In genomic region chr2:105327690-105328089, GRCh38 we compare ENCODE assay signal across 12 cellular contexts. TPM values are rescaled to one million over a fixed set of nuclear protein-coding genes. Genes with fewer than 3 reads are reported as not detected.
DNase-seq lines count a peak whose midpoint lies in the region; ATAC-seq, FAIRE-seq and TF ChIP-seq lines count a peak whose summit lies in the region.
"Had no signal": no experiment of that assay in that cellular context is flagged by ENCODE, and none has a peak within 500 bp of the region (broad histone marks: within the 10 kb centered on the region; RNA-seq: fewer than 3 reads in every experiment).

No MANE protein-coding gene starts in this region.

- no peak for FAIRE-seq in endothelial cell of umbilical vein (lab: Jason Lieb, UNC)

- no peak overlapping the region for H3K27ac ChIP-seq in PC-3 (ENCODE audit: low read length)
- peak overlapping the region; percentile 73 for H3K27ac ChIP-seq in endothelial cell of umbilical vein (ENCODE audit: insufficient read depth, low read depth, low read length)
- H3K27ac ChIP-seq in gastrocnemius medialis, result peak overlapping the region; percentile 78 to 84 (median 82)

- H3K4me1 ChIP-seq in PC-3 (ENCODE audit: insufficient read depth, low read length), result peaks cover 55% of the 10 kb centered on the region
- peaks cover 56% of the 10 kb centered on the region for H3K4me1 ChIP-seq in endothelial cell of umbilical vein (ENCODE audit: control insufficient read depth, extremely low read depth, insufficient read depth, low read length)
- H3K4me1 ChIP-seq in gastrocnemius medialis, result peaks cover 25 to 27% of the 10 kb centered on the region in 2 donors

- ATAC-seq in PC-3, result no peak
- no peak for ATAC-seq in gastrocnemius medialis

- no peaks in the 10 kb centered on the region for H3K9me3 ChIP-seq in PC-3 (ENCODE audit: low read length)
- no peaks in the 10 kb centered on the region for H3K9me3 ChIP-seq in endothelial cell of umbilical vein (replicated peaks; ENCODE audit: control insufficient read depth, insufficient read depth, low read length)
- H3K9me3 ChIP-seq in gastrocnemius medialis, result no peaks in the 10 kb centered on the region
- H3K9me3 ChIP-seq: esophagus muscularis mucosa had no signal

- no peaks in the 10 kb centered on the region for H4K20me1 ChIP-seq in PC-3 (ENCODE audit: low read length)
- no peaks in the 10 kb centered on the region for H4K20me1 ChIP-seq in endothelial cell of umbilical vein (replicated peaks; ENCODE audit: control insufficient read depth, extremely low read depth, insufficient read depth, low read length)

- POLR2A ChIA-PET in PC-3 (lab: Charles Lee; ENCODE audit: unreplicated experiment) (no interaction called here), endothelial cell of umbilical vein (lab: Charles Lee) (interaction anchor here (1.5 kb wide), 1 partner anchor 66 kb away, joined by 6 read pairs; no protein-coding TSS in a partner anchor)

- DNase-seq in GM12864 (ENCODE audit: low read depth) (no peak), PC-3 (peak; percentile 43), endothelial cell of umbilical vein (ENCODE audit: low read depth, low spot score) (no peak), gastrocnemius medialis (no peak), DMS 273 treated with DMSO at 0.1 percent for 48 hours (lab: John Stamatoyannopoulos, UW) (no peak), SHP77 treated with DMSO at 0.1 percent for 48 hours (lab: John Stamatoyannopoulos, UW) (no peak), NCI-H187 (lab: John Stamatoyannopoulos, UW) (no peak), NCI-H82 treated with DMSO at 0.1 percent for 48 hours (lab: John Stamatoyannopoulos, UW; ENCODE audit: unreplicated experiment) (no peak)
- DNase-seq: activated CD4-positive, CD25-positive, alpha-beta regulatory T cell; islet precursor cell; NCI-H1105 treated with DMSO at 0.1 percent for 48 hours had no signal

- H3K9ac ChIP-seq in PC-3 (ENCODE audit: low read length) (no peak overlapping the region), endothelial cell of umbilical vein (replicated peaks; ENCODE audit: extremely low read depth, insufficient read depth, low read length) (peak overlapping the region; percentile 76)

- H3K36me3 ChIP-seq in PC-3 (ENCODE audit: low read depth, low read length) (peaks cover 3% of the 10 kb centered on the region; the same call in 1 of the 2 replicates), endothelial cell of umbilical vein (ENCODE audit: control insufficient read depth in 2 of 2, extremely low read depth in 1 of 2, insufficient read depth in 2 of 2, low read length in 2 of 2) (no peaks in the 10 kb centered on the region), gastrocnemius medialis (no peaks in the 10 kb centered on the region)

- peak overlapping the region; percentile 87 for H3K4me2 ChIP-seq in PC-3 (ENCODE audit: low read length)
- peak overlapping the region; percentile 31 for H3K4me2 ChIP-seq in endothelial cell of umbilical vein (ENCODE audit: insufficient read depth, low read length)

- H3K9me1 ChIP-seq in endothelial cell of umbilical vein (replicated peaks; ENCODE audit: control insufficient read depth, extremely low read depth, insufficient read depth, low read length), result no peaks in the 10 kb centered on the region

- peak overlapping the region; percentile 80; the same call in 1 of the 2 replicates for H3K4me3 ChIP-seq in GM12864 (ENCODE audit: low read depth, low read length)
- H3K4me3 ChIP-seq in PC-3 (ENCODE audit: low read length), result no peak overlapping the region; the same call in 1 of the 2 replicates
- H3K4me3 ChIP-seq in endothelial cell of umbilical vein (replicated peaks in 1 of 3; ENCODE audit: insufficient read depth in 1 of 3, low read depth in 1 of 3, low read length in 3 of 3), result peak overlapping the region in 1 of 3 experiments; percentile 37
- H3K4me3 ChIP-seq in gastrocnemius medialis, result no peak overlapping the region

- H3F3A ChIP-seq in PC-3 (ENCODE audit: low read length, unreplicated experiment), result no peaks in the 10 kb centered on the region

- CTCF ChIA-PET in PC-3 (lab: Charles Lee) (no interaction called here), endothelial cell of umbilical vein (lab: Charles Lee) (interaction anchor here (0.9 to 3.8 kb wide), 4 partner anchors 17 to 193 kb away, joined by 4 to 13 read pairs (median 8); no protein-coding TSS in a partner anchor)

- H2AFZ ChIP-seq in PC-3 (ENCODE audit: low read length), result no peak overlapping the region
- no peak overlapping the region for H2AFZ ChIP-seq in endothelial cell of umbilical vein (ENCODE audit: low read depth, low read length)

- intact Hi-C loops in PC-3 (cut with micrococcal nuclease) (loop anchor here (5.0 kb wide), 1 partner anchor 35 kb away; no protein-coding TSS in a partner anchor), endothelial cell of umbilical vein (cut with micrococcal nuclease) (loop anchor here (1.0 to 10.0 kb wide), 2 partner anchors 10 to 867 kb away; partner anchors contain the start of genes C2orf49 and UXS1), gastrocnemius medialis (cut with DNase I; ENCODE audit: low total_unique reads) (no loop called here)

- dilution Hi-C loops in endothelial cell of umbilical vein (cut with MboI; ENCODE audit: extremely low pct_ligation_motif_present, low sequenced_read_pairs), result no loop called here

- TF ChIP-seq POLR2A in endothelial cell of umbilical vein (IDR thresholded peaks at IDR 0.05; ENCODE audit: low read depth, low read length) (no peak), gastrocnemius medialis (IDR thresholded peaks at IDR 0.05) (no peak)

- no peak for TF ChIP-seq CTCF in GM12864 (IDR thresholded peaks at IDR 0.05; ENCODE audit: low read depth, low read length, missing control alignments)
- TF ChIP-seq CTCF in PC-3 (conservative IDR thresholded peaks at IDR 0.05; ENCODE audit: low read depth, low read length), result no peak
- no peak for TF ChIP-seq CTCF in endothelial cell of umbilical vein (IDR thresholded peaks at IDR 0.05; ENCODE audit: extremely low read depth in 1 of 2, insufficient read depth in 1 of 2, low read depth in 1 of 2, low read length in 2 of 2)
- no peak for TF ChIP-seq CTCF in gastrocnemius medialis (IDR thresholded peaks at IDR 0.05 in 4 of 5, conservative IDR thresholded peaks at IDR 0.05 in 1 of 5)

- BruUV-seq in PC-3 (replicated peaks; lab: Mats Ljungman, UMichigan) (no TSS peak), endothelial cell of umbilical vein (replicated peaks; lab: Mats Ljungman, UMichigan) (TSS peak; percentile 13)

- H3K79me2 ChIP-seq in PC-3 (ENCODE audit: low read length) (peaks cover 72% of the 10 kb centered on the region), endothelial cell of umbilical vein (ENCODE audit: control insufficient read depth, insufficient read depth, low read length) (peaks cover 48% of the 10 kb centered on the region)

- in situ Hi-C loops in gastrocnemius medialis (cut with MboI; ENCODE audit: low sequenced_read_pairs in 4 of 4), result no loop called here

- H3K27me3 ChIP-seq in PC-3 (ENCODE audit: low read length), result no peaks in the 10 kb centered on the region
- no peaks in the 10 kb centered on the region for H3K27me3 ChIP-seq in endothelial cell of umbilical vein (ENCODE audit: control insufficient read depth in 2 of 2, insufficient read depth in 2 of 2, low read length in 2 of 2)
- H3K27me3 ChIP-seq in gastrocnemius medialis, result no peaks in the 10 kb centered on the region
- H3K27me3 ChIP-seq: esophagus muscularis mucosa had no signal

- H3K9me2 ChIP-seq in PC-3 (replicated peaks; ENCODE audit: low read length), result no peaks in the 10 kb centered on the region

TF ChIP-seq in endothelial cell of umbilical vein, 7 proteins besides CTCF, POLR2A, EP300 and RAD21:
- TF ChIP-seq POLR2AphosphoS5 (IDR thresholded peaks at IDR 0.05; ENCODE audit: insufficient read depth, low read depth, low read length) (no peak), JUN (IDR thresholded peaks at IDR 0.05; ENCODE audit: borderline replicate concordance, insufficient read depth, insufficient read length, low read depth) (no peak), MAX (IDR thresholded peaks at IDR 0.05; ENCODE audit: insufficient read depth, insufficient read length) (no peak), FOS (IDR thresholded peaks at IDR 0.05; ENCODE audit: borderline replicate concordance, insufficient read depth, low read length) (no peak), GATA2 (IDR thresholded peaks at IDR 0.05; ENCODE audit: insufficient read depth, insufficient read length, low read depth, low read length) (no peak), EZH2 (IDR thresholded peaks at IDR 0.05; ENCODE audit: borderline replicate concordance, low read depth, low read length, severe bottlenecking) (no peak), MYC (IDR thresholded peaks at IDR 0.05; ENCODE audit: low read depth, low read length) (no peak)

RNA-seq across cellular contexts. Expression of gene TGFBRAP1, which starts 1.8 kb away (rescaled TPM):
- total RNA-seq in PC-3 (2014; rRNA removed), result 26.5 and 27.3 TPM in 2 replicates
- 34.9 and 37.6 TPM in 2 replicates for total RNA-seq in endothelial cell of umbilical vein
- 22.3 and 25.4 TPM in 2 replicates for polyA plus RNA-seq in endothelial cell of umbilical vein
- polyA plus RNA-seq in endothelial cell of umbilical vein (2011; cell fraction: cytosol; rRNA removed), result 17.7 and 18.3 TPM in 2 replicates
- polyA plus RNA-seq in endothelial cell of umbilical vein (2011; cell fraction: nucleus; rRNA removed), result 22.6 and 26.4 TPM in 2 replicates
- 27.0 and 29.0 TPM in 2 replicates for polyA plus RNA-seq in endothelial cell of umbilical vein (2012)
- polyA minus RNA-seq in endothelial cell of umbilical vein, result 41.6 and 43.9 TPM in 2 replicates
- 15.0 TPM for polyA minus RNA-seq in endothelial cell of umbilical vein (2011; cell fraction: cytosol; rRNA and poly(A)+ RNA removed)
- polyA minus RNA-seq in endothelial cell of umbilical vein (2011; cell fraction: nucleus; rRNA and poly(A)+ RNA removed), result 24.8 and 27.1 TPM in 2 replicates
- total RNA-seq in gastrocnemius medialis, result 10 to 100 TPM; 19.7 to 28.9 (median 20.3) TPM

RNA-seq across cellular contexts. Expression of gene C2orf49, which starts 9.7 kb away (rescaled TPM):
- total RNA-seq in PC-3 (2014; rRNA removed) (7.2 and 11.6 TPM in 2 replicates), endothelial cell of umbilical vein (15.0 and 16.0 TPM in 2 replicates), gastrocnemius medialis (10 to 100 TPM; 12.8 to 26.7 (median 18.6) TPM)
- 3.6 and 4.6 TPM in 2 replicates for polyA plus RNA-seq in endothelial cell of umbilical vein
- polyA plus RNA-seq in endothelial cell of umbilical vein (2011; cell fraction: cytosol; rRNA removed), result 6.9 and 8.1 TPM in 2 replicates
- 4.5 and 8.9 TPM in 2 replicates for polyA plus RNA-seq in endothelial cell of umbilical vein (2011; cell fraction: nucleus; rRNA removed)
- polyA plus RNA-seq in endothelial cell of umbilical vein (2012), result 13.9 and 19.0 TPM in 2 replicates
- polyA minus RNA-seq in endothelial cell of umbilical vein, result 3.9 and 4.4 TPM in 2 replicates
- 7.0 TPM for polyA minus RNA-seq in endothelial cell of umbilical vein (2011; cell fraction: cytosol; rRNA and poly(A)+ RNA removed)
- 4.2 and 6.7 TPM in 2 replicates for polyA minus RNA-seq in endothelial cell of umbilical vein (2011; cell fraction: nucleus; rRNA and poly(A)+ RNA removed)
